Comparison of ENCODE assay signal across 18 cellular contexts in genomic region chr2:227772932-227773331, GRCh38. TPM values are rescaled to one million over a fixed set of nuclear protein-coding genes. Genes with fewer than 3 reads are reported as not detected.
DNase-seq lines count a peak whose midpoint lies in the region; ATAC-seq, FAIRE-seq and TF ChIP-seq lines count a peak whose summit lies in the region.
"Had no signal": no experiment of that assay in that cellular context is flagged by ENCODE, and none has a peak within 500 bp of the region (broad histone marks: within the 10 kb centered on the region; RNA-seq: fewer than 3 reads in every experiment).

No MANE protein-coding gene starts in this region.

- in situ Hi-C loops in HAP-1 (cut with MboI; ENCODE audit: low sequenced_read_pairs), result loop anchor here (25.0 kb wide), 1 partner anchor 286 kb away; no protein-coding TSS in a partner anchor
- in situ Hi-C loops in GM12878 (cut with MboI), result no loop called here

- intact Hi-C loops in GM12878 (cut with micrococcal nuclease; ENCODE audit: unreplicated experiment), result no loop called here
- intact Hi-C loops in cardiac septum (cut with DNase I), result no loop called here
- intact Hi-C loops in dorsolateral prefrontal cortex (cut with DNase I), result no loop called here
- intact Hi-C loops in upper lobe of right lung (cut with DNase I), result no loop called here

- H3K27ac ChIP-seq in GM12878 (ENCODE audit: control insufficient read depth, insufficient read depth) (no peak overlapping the region), dorsolateral prefrontal cortex (no peak overlapping the region), upper lobe of right lung (no peak overlapping the region)

- RAD21 ChIA-PET in GM12878 (lab: Charles Lee; ENCODE audit: unreplicated experiment), result interaction anchor here (1.6 to 3.7 kb wide), 3 partner anchors 84 to 115 kb away, joined by 5 to 23 read pairs (median 5); no protein-coding TSS in a partner anchor

- 28% methylated on average over 2 of the region's 2 CpGs for WGBS in GM12878 (ENCODE audit: insufficient coverage, insufficient replicate concordance, low lambda C conversion rate, missing lambda C conversion rate)

- H3K9ac ChIP-seq in GM12878 (ENCODE audit: control insufficient read depth, insufficient read depth, low read length), result no peak overlapping the region

- H3K4me2 ChIP-seq in GM12878 (ENCODE audit: control insufficient read depth, insufficient read depth), result no peak overlapping the region

- POLR2A ChIA-PET in GM12878 (lab: Charles Lee), result interaction anchor here (0.6 kb wide), 1 partner anchor 33 kb away, joined by 3 read pairs; no protein-coding TSS in a partner anchor

- DNase-seq in COLO668 (lab: John Stamatoyannopoulos, UW; ENCODE audit: unreplicated experiment) (peak; percentile 7), HAP-1 (ENCODE audit: low spot score in 2 of 2) (peak; percentile 73 to 97), GM12878 (ENCODE audit: low read depth, low spot score) (no peak), cardiac septum (ENCODE audit: low spot score) (no peak), dorsolateral prefrontal cortex (no peak), upper lobe of right lung (no peak)
- DNase-seq: C1 segment of cervical spinal cord, DND-41, HCEC 1CT, NCI-H1105 treated with DMSO at 0.1 percent for 48 hours, NCI-H1694, NCI-H2081 treated with DMSO at 0.1 percent for 48 hours, NCI-H748 treated with DMSO at 0.1 percent for 48 hours, Right ventricle myocardium superior, T-cell had no signal

- no peak for FAIRE-seq in GM12878 (lab: Jason Lieb, UNC)
- FAIRE-seq: G401.6, K562 had no signal

- TF ChIP-seq CTCF in GM12878 (IDR thresholded peaks at IDR 0.05 in 2 of 3, conservative IDR thresholded peaks at IDR 0.05 in 1 of 3; ENCODE audit: control insufficient read depth in 2 of 3, extremely low read depth in 1 of 3, insufficient read depth in 1 of 3, low read depth in 3 of 3, low read length in 3 of 3) (no peak), dorsolateral prefrontal cortex (IDR thresholded peaks at IDR 0.05 in 54 of 56, conservative IDR thresholded peaks at IDR 0.05 in 2 of 56; ENCODE audit: low read depth in 1 of 56, partially characterized antibody in 56 of 56) (no peak), upper lobe of right lung (IDR thresholded peaks at IDR 0.05) (no peak)

- H3K79me2 ChIP-seq in GM12878 (ENCODE audit: control insufficient read depth, insufficient read depth, low read length), result no peaks in the 10 kb centered on the region

- CTCF ChIA-PET in GM12878 (lab: Yijun Ruan, JAX), result interaction anchor here (0.8 to 13.3 kb wide), 12 partner anchors 10 to 118 kb away, joined by 3 to 387 read pairs (median 6); partner anchors contain the start of gene CCL20

- no peak for TF ChIP-seq EP300 in GM12878 (IDR thresholded peaks at IDR 0.05; ENCODE audit: borderline replicate concordance in 1 of 2, control insufficient read depth in 1 of 2, low read depth in 2 of 2, low read length in 2 of 2)

- peaks cover 28% of the 10 kb centered on the region for H3K4me1 ChIP-seq in HAP-1
- no peaks in the 10 kb centered on the region for H3K4me1 ChIP-seq in GM12878 (ENCODE audit: control insufficient read depth, insufficient read depth, low read length)
- H3K4me1 ChIP-seq in upper lobe of right lung, result no peaks in the 10 kb centered on the region

- no peaks in the 10 kb centered on the region for H3K9me3 ChIP-seq in HAP-1
- no peaks in the 10 kb centered on the region for H3K9me3 ChIP-seq in GM12878 (replicated peaks; ENCODE audit: control insufficient read depth, insufficient read depth, low read length)
- no peaks in the 10 kb centered on the region for H3K9me3 ChIP-seq in upper lobe of right lung

- H3K36me3 ChIP-seq in HAP-1 (replicated peaks), result no peaks in the 10 kb centered on the region
- no peaks in the 10 kb centered on the region for H3K36me3 ChIP-seq in GM12878 (ENCODE audit: control insufficient read depth in 2 of 2, insufficient read depth in 2 of 2, low read length in 1 of 2)
- no peaks in the 10 kb centered on the region for H3K36me3 ChIP-seq in upper lobe of right lung

- TF ChIP-seq RAD21 in GM12878 (IDR thresholded peaks at IDR 0.05; ENCODE audit: insufficient read depth, low read depth, low read length), result no peak

- no peak for TF ChIP-seq POLR2A in GM12878 (IDR thresholded peaks at IDR 0.05; ENCODE audit: low read depth, low read length)

- BruUV-seq in GM12878 (replicated peaks; lab: Mats Ljungman, UMichigan), result no TSS peak

- SMC1A ChIA-PET in GM12878 (lab: Charles Lee; ENCODE audit: uncharacterized antibody, unreplicated experiment), result interaction anchor here (0.6 to 7.9 kb wide), 4 partner anchors 10 to 367 kb away, joined by 3 to 133 read pairs (median 5); no protein-coding TSS in a partner anchor

- H4K20me1 ChIP-seq in GM12878 (ENCODE audit: control insufficient read depth, insufficient read depth), result no peaks in the 10 kb centered on the region

- ATAC-seq in GM12878, result peak; percentile 34; the same call in 2 of the 3 replicates
- ATAC-seq in upper lobe of right lung, result no peak
- ATAC-seq: K562, T-cell had no signal

- no peak overlapping the region for H2AFZ ChIP-seq in GM12878 (ENCODE audit: control insufficient read depth, low read depth, low read length)

- H3K4me3 ChIP-seq in HAP-1 (no peak overlapping the region), GM12878 (no peak overlapping the region), dorsolateral prefrontal cortex (no peak overlapping the region), upper lobe of right lung (no peak overlapping the region)
- H3K4me3 ChIP-seq: K562 had no signal

- H3K27me3 ChIP-seq in HAP-1 (ENCODE audit: low read depth) (no peaks in the 10 kb centered on the region), GM12878 (replicated peaks in 1 of 2; ENCODE audit: control insufficient read depth in 2 of 2, insufficient read depth in 2 of 2, low read length in 1 of 2) (no peaks in the 10 kb centered on the region), dorsolateral prefrontal cortex (no peaks in the 10 kb centered on the region), upper lobe of right lung (no peaks in the 10 kb centered on the region)

RNA-seq across cellular contexts. Expression of gene SCYGR8, which starts 27.2 kb away (rescaled TPM):
- total RNA-seq in GM12878 (2013; cell fraction: nucleolus; rRNA removed), result not detected in 2 replicates
- total RNA-seq in GM12878 (2014; rRNA removed) (not detected in 2 replicates), GM12878 (2014; rRNA removed; fragmentation: Illumina TruSeq; extraction: Trizol) (not detected in 2 replicates), GM12878 (2021) (not detected in 2 replicates), cardiac septum (not detected), dorsolateral prefrontal cortex (not detected), upper lobe of right lung (not detected)
- polyA plus RNA-seq in GM12878 (2011; ENCODE audit: low read depth), result not detected
- polyA plus RNA-seq in GM12878 (2011; rRNA removed) (not detected in 2 replicates), GM12878 (2014; fragmentation: Illumina TruSeq; extraction: Trizol) (not detected in 2 replicates), GM12878 (2014; fragmentation: Nextera tagmentation; extraction: Ambion mirVana) (not detected), GM12878 (2014; rRNA removed) (not detected in 2 replicates), GM12878 (2016; fragmentation: Nextera tagmentation; extraction: Ambion mirVana) (not detected)
- not detected in 2 replicates for polyA plus RNA-seq in GM12878 (2011; cell fraction: cytosol; rRNA removed)
- not detected in 2 replicates for polyA plus RNA-seq in GM12878 (2011; cell fraction: nucleus; rRNA removed)
- polyA plus RNA-seq in GM12878 (2012), result not detected in 2 replicates
- not detected in 2 replicates for polyA minus RNA-seq in GM12878 (2011; rRNA and poly(A)+ RNA removed)
- polyA minus RNA-seq in GM12878 (2011; cell fraction: cytosol; rRNA and poly(A)+ RNA removed), result not detected in 2 replicates
- not detected in 2 replicates for polyA minus RNA-seq in GM12878 (2011; cell fraction: nucleus; rRNA and poly(A)+ RNA removed)
- total RNA-seq: K562, OCI-LY7, Right ventricle myocardium superior, T-cell had no signal
- polyA plus RNA-seq: K562 had no signal

RNA-seq across cellular contexts. Expression of gene CCL20, which starts 40.7 kb away (rescaled TPM):
- 16.3 and 19.7 TPM in 2 replicates for total RNA-seq in GM12878 (2013; cell fraction: nucleolus; rRNA removed)
- total RNA-seq in GM12878 (2014; rRNA removed) (6.9 and 9.1 TPM in 2 replicates), GM12878 (2014; rRNA removed; fragmentation: Illumina TruSeq; extraction: Trizol) (11.4 and 12.6 TPM in 2 replicates), GM12878 (2021) (5.5 and 6.6 TPM in 2 replicates), cardiac septum (not detected), dorsolateral prefrontal cortex (1 to 10 TPM in 7 of 120 experiments, under 1 TPM in 4, not detected in 109; 0.69 to 1.7 (median 1.1) TPM), upper lobe of right lung (4.9 TPM)
- polyA plus RNA-seq in GM12878 (2011; ENCODE audit: low read depth), result 0.89 TPM
- polyA plus RNA-seq in GM12878 (2011; rRNA removed) (27.4 and 39.2 TPM in 2 replicates), GM12878 (2014; fragmentation: Illumina TruSeq; extraction: Trizol) (10.8 and 14.8 TPM in 2 replicates), GM12878 (2014; fragmentation: Nextera tagmentation; extraction: Ambion mirVana) (10 to 100 TPM; 26.3 to 35.7 TPM), GM12878 (2014; rRNA removed) (7.6 and 8.3 TPM in 2 replicates), GM12878 (2016; fragmentation: Nextera tagmentation; extraction: Ambion mirVana) (10 to 100 TPM; 19.7 to 19.8 TPM)
- polyA plus RNA-seq in GM12878 (2011; cell fraction: cytosol; rRNA removed), result 7.6 and 8.2 TPM in 2 replicates
- 8.2 and 9.0 TPM in 2 replicates for polyA plus RNA-seq in GM12878 (2011; cell fraction: nucleus; rRNA removed)
- polyA plus RNA-seq in GM12878 (2012), result 1.7 and 2.6 TPM in 2 replicates
- 7.2 and 10.2 TPM in 2 replicates for polyA minus RNA-seq in GM12878 (2011; rRNA and poly(A)+ RNA removed)
- polyA minus RNA-seq in GM12878 (2011; cell fraction: cytosol; rRNA and poly(A)+ RNA removed), result 4.8 and 8.3 TPM in 2 replicates
- 2.7 and 3.2 TPM in 2 replicates for polyA minus RNA-seq in GM12878 (2011; cell fraction: nucleus; rRNA and poly(A)+ RNA removed)
- total RNA-seq: OCI-LY7, Right ventricle myocardium superior had no signal
- polyA plus RNA-seq: K562 had no signal

RNA-seq across cellular contexts. Expression of gene SCYGR7, which starts 44.8 kb away (rescaled TPM):
- total RNA-seq in GM12878 (2013; cell fraction: nucleolus; rRNA removed), result not detected in 2 replicates
- not detected in 2 replicates for total RNA-seq in GM12878 (2014; rRNA removed)
- not detected in 2 replicates for total RNA-seq in GM12878 (2014; rRNA removed; fragmentation: Illumina TruSeq; extraction: Trizol)
- total RNA-seq in GM12878 (2021), result not detected in 2 replicates
- polyA plus RNA-seq in GM12878 (2011; ENCODE audit: low read depth), result not detected
- not detected in 2 replicates for polyA plus RNA-seq in GM12878 (2011; rRNA removed)
- not detected in 2 replicates for polyA plus RNA-seq in GM12878 (2011; cell fraction: cytosol; rRNA removed)
- polyA plus RNA-seq in GM12878 (2011; cell fraction: nucleus; rRNA removed), result not detected in 2 replicates
- not detected in 2 replicates for polyA plus RNA-seq in GM12878 (2012)
- polyA plus RNA-seq in GM12878 (2014; fragmentation: Illumina TruSeq; extraction: Trizol), result not detected in 2 replicates
- polyA plus RNA-seq in GM12878 (2014; fragmentation: Nextera tagmentation; extraction: Ambion mirVana), result not detected
- polyA plus RNA-seq in GM12878 (2014; rRNA removed), result not detected in 2 replicates
- not detected for polyA plus RNA-seq in GM12878 (2016; fragmentation: Nextera tagmentation; extraction: Ambion mirVana)
- polyA minus RNA-seq in GM12878 (2011; rRNA and poly(A)+ RNA removed), result not detected in 2 replicates
- polyA minus RNA-seq in GM12878 (2011; cell fraction: cytosol; rRNA and poly(A)+ RNA removed), result not detected in 2 replicates
- not detected in 2 replicates for polyA minus RNA-seq in GM12878 (2011; cell fraction: nucleus; rRNA and poly(A)+ RNA removed)
- not detected for total RNA-seq in cardiac septum
- not detected for total RNA-seq in dorsolateral prefrontal cortex
- total RNA-seq in upper lobe of right lung, result not detected
- total RNA-seq: K562, OCI-LY7, Right ventricle myocardium superior, T-cell had no signal
- polyA plus RNA-seq: K562 had no signal

RNA-seq across cellular contexts. Expression of gene SCYGR6, which starts 48.4 kb away (rescaled TPM):
- not detected in 2 replicates for total RNA-seq in GM12878 (2013; cell fraction: nucleolus; rRNA removed)
- total RNA-seq in GM12878 (2014; rRNA removed) (not detected in 2 replicates), GM12878 (2014; rRNA removed; fragmentation: Illumina TruSeq; extraction: Trizol) (not detected in 2 replicates), GM12878 (2021) (not detected in 2 replicates), cardiac septum (not detected), dorsolateral prefrontal cortex (not detected), upper lobe of right lung (not detected)
- not detected for polyA plus RNA-seq in GM12878 (2011; ENCODE audit: low read depth)
- polyA plus RNA-seq in GM12878 (2011; rRNA removed) (not detected in 2 replicates), GM12878 (2014; fragmentation: Illumina TruSeq; extraction: Trizol) (not detected in 2 replicates), GM12878 (2014; fragmentation: Nextera tagmentation; extraction: Ambion mirVana) (not detected), GM12878 (2014; rRNA removed) (not detected in 2 replicates), GM12878 (2016; fragmentation: Nextera tagmentation; extraction: Ambion mirVana) (not detected)
- polyA plus RNA-seq in GM12878 (2011; cell fraction: cytosol; rRNA removed), result not detected in 2 replicates
- polyA plus RNA-seq in GM12878 (2011; cell fraction: nucleus; rRNA removed), result not detected in 2 replicates
- not detected in 2 replicates for polyA plus RNA-seq in GM12878 (2012)
- not detected in 2 replicates for polyA minus RNA-seq in GM12878 (2011; rRNA and poly(A)+ RNA removed)
- polyA minus RNA-seq in GM12878 (2011; cell fraction: cytosol; rRNA and poly(A)+ RNA removed), result not detected in 2 replicates
- polyA minus RNA-seq in GM12878 (2011; cell fraction: nucleus; rRNA and poly(A)+ RNA removed), result not detected in 2 replicates
- total RNA-seq: K562, OCI-LY7, Right ventricle myocardium superior, T-cell had no signal
- polyA plus RNA-seq: K562 had no signal

RNA-seq across cellular contexts. Expression of gene SLC19A3, which starts 55.1 kb away (rescaled TPM):
- total RNA-seq in GM12878 (2013; cell fraction: nucleolus; rRNA removed), result not detected in 2 replicates
- 0.16 TPM in 1 of 2 replicates, not detected in the other for total RNA-seq in GM12878 (2014; rRNA removed)
- total RNA-seq in GM12878 (2014; rRNA removed; fragmentation: Illumina TruSeq; extraction: Trizol), result not detected in 2 replicates
- not detected in 2 replicates for total RNA-seq in GM12878 (2021)
- polyA plus RNA-seq in GM12878 (2011; ENCODE audit: low read depth), result not detected
- not detected in 2 replicates for polyA plus RNA-seq in GM12878 (2011; rRNA removed)
- polyA plus RNA-seq in GM12878 (2011; cell fraction: cytosol; rRNA removed), result not detected in 2 replicates
- not detected in 2 replicates for polyA plus RNA-seq in GM12878 (2011; cell fraction: nucleus; rRNA removed)
- not detected in 2 replicates for polyA plus RNA-seq in GM12878 (2012)
- not detected in 2 replicates for polyA plus RNA-seq in GM12878 (2014; fragmentation: Illumina TruSeq; extraction: Trizol)
- polyA plus RNA-seq in GM12878 (2014; fragmentation: Nextera tagmentation; extraction: Ambion mirVana), result not detected
- polyA plus RNA-seq in GM12878 (2014; rRNA removed), result not detected in 2 replicates
- not detected for polyA plus RNA-seq in GM12878 (2016; fragmentation: Nextera tagmentation; extraction: Ambion mirVana)
- not detected in 2 replicates for polyA minus RNA-seq in GM12878 (2011; rRNA and poly(A)+ RNA removed)
- not detected in 2 replicates for polyA minus RNA-seq in GM12878 (2011; cell fraction: cytosol; rRNA and poly(A)+ RNA removed)
- polyA minus RNA-seq in GM12878 (2011; cell fraction: nucleus; rRNA and poly(A)+ RNA removed), result not detected in 2 replicates
- 0.38 TPM for total RNA-seq in cardiac septum
- total RNA-seq in dorsolateral prefrontal cortex, result 10 to 100 TPM in 14 of 120 experiments, 1 to 10 TPM in 106; 2.8 to 14.0 (median 6.4) TPM
- 31.8 TPM for total RNA-seq in upper lobe of right lung
- total RNA-seq: K562, OCI-LY7 had no signal
- polyA plus RNA-seq: K562 had no signal

Comparison
In these comparisons a context has a peak if more than half of its experiments do, and no peak if none do; other contexts are left out.
1. DNase-seq: peak in COLO668 (single experiment) and HAP-1 (2 of 2); none in GM12878 (single experiment), cardiac septum (single experiment), dorsolateral prefrontal cortex (0 of 10) and upper lobe of right lung (single experiment).